14 cellular contexts compared by ENCODE assay signal in genomic region chr7:64884913-64885370, GRCh38. TPM values are rescaled to one million over a fixed set of nuclear protein-coding genes. Genes with fewer than 3 reads are reported as not detected.
DNase-seq lines count a peak whose midpoint lies in the region; ATAC-seq, FAIRE-seq and TF ChIP-seq lines count a peak whose summit lies in the region.
"Had no signal": no experiment of that assay in that cellular context is flagged by ENCODE, and none has a peak within 500 bp of the region (broad histone marks: within the 10 kb centered on the region; RNA-seq: fewer than 3 reads in every experiment).

No MANE protein-coding gene starts in this region.

- CTCF ChIA-PET in activated CD8-positive, alpha-beta T cell treated with anti-CD3 and anti-CD28 coated beads for 36 hours (lab: Charles Lee): no interaction called here

- peaks cover 22% of the 10 kb centered on the region for H3K4me1 Mint-ChIP-seq in activated CD8-positive, alpha-beta T cell treated with anti-CD3 and anti-CD28 coated beads for 36 hours (ENCODE audit: low read depth)

- TF ChIP-seq CTCF in D721Med (IDR thresholded peaks at IDR 0.05; ENCODE audit: insufficient read depth, missing control alignments) (no peak), esophagus muscularis mucosa (IDR thresholded peaks at IDR 0.05) (no peak), breast epithelium (IDR thresholded peaks at IDR 0.05) (no peak)
- TF ChIP-seq CTCF in activated CD8-positive, alpha-beta T cell treated with anti-CD3 and anti-CD28 coated beads for 36 hours (IDR thresholded peaks at IDR 0.05): no peak

- POLR2A ChIA-PET in activated CD8-positive, alpha-beta T cell treated with anti-CD3 and anti-CD28 coated beads for 36 hours (lab: Charles Lee): no interaction called here

- H3K27me3 ChIP-seq in esophagus muscularis mucosa (no peaks in the 10 kb centered on the region), breast epithelium (no peaks in the 10 kb centered on the region)

- H3K27ac ChIP-seq in esophagus muscularis mucosa (replicated peaks in 1 of 4) (no peak overlapping the region), breast epithelium (no peak overlapping the region)
- H3K27ac ChIP-seq: Peyer's patch had no signal

- H3K4me3 Mint-ChIP-seq in activated CD8-positive, alpha-beta T cell treated with anti-CD3 and anti-CD28 coated beads for 36 hours: no peak overlapping the region

- FAIRE-seq in D721Med (lab: Jason Lieb, UNC): no peak

- DNase-seq in D341Med (ENCODE audit: low spot score): peak; percentile 11
- DNase-seq in D721Med (ENCODE audit: insufficient read length, low spot score): peak; percentile 1
- DNase-seq in esophagus muscularis mucosa (ENCODE audit: extremely low spot score): peak; percentile 10
- DNase-seq in posterior vena cava (ENCODE audit: low spot score): peak; percentile 81
- DNase-seq in breast epithelium (ENCODE audit: low spot score in 2 of 2): no peak
- DNase-seq in activated CD8-positive, alpha-beta T cell treated with anti-CD3 and anti-CD28 coated beads for 36 hours: no peak
- no peak for DNase-seq in inferior parietal cortex (ENCODE audit: extremely low spot score)
- DNase-seq: COR-L47, EL, NCI-H1092 treated with DMSO at 0.1 percent for 48 hours, NCI-H2227 treated with DMSO at 0.1 percent for 48 hours, NCI-H524 had no signal

- H3K4me3 ChIP-seq in esophagus muscularis mucosa (no peak overlapping the region), breast epithelium (no peak overlapping the region)
- H3K4me3 ChIP-seq: Peyer's patch had no signal

- H3K9me3 Mint-ChIP-seq in activated CD8-positive, alpha-beta T cell treated with anti-CD3 and anti-CD28 coated beads for 36 hours: no peaks in the 10 kb centered on the region

- H3K36me3 ChIP-seq in esophagus muscularis mucosa (no peaks in the 10 kb centered on the region), breast epithelium (no peaks in the 10 kb centered on the region)
- H3K36me3 ChIP-seq: Peyer's patch had no signal

- H3K27me3 Mint-ChIP-seq in activated CD8-positive, alpha-beta T cell treated with anti-CD3 and anti-CD28 coated beads for 36 hours: peaks cover 55% of the 10 kb centered on the region

- H3K36me3 Mint-ChIP-seq in activated CD8-positive, alpha-beta T cell treated with anti-CD3 and anti-CD28 coated beads for 36 hours (ENCODE audit: low read depth): no peaks in the 10 kb centered on the region

- intact Hi-C loops in esophagus muscularis mucosa (cut with DNase I): loop anchor here (10.0 kb wide), 1 partner anchor 220 kb away; the partner anchor contains the start of gene ZNF107
- intact Hi-C loops in posterior vena cava (cut with DNase I): no loop called here
- intact Hi-C loops in breast epithelium (cut with DNase I; ENCODE audit: low total_unique reads): loop anchor here (2.0 kb wide), 1 partner anchor 36 kb away; no protein-coding TSS in a partner anchor
- intact Hi-C loops in activated CD8-positive, alpha-beta T cell treated with anti-CD3 and anti-CD28 coated beads for 36 hours (cut with micrococcal nuclease): no loop called here

- WGBS in esophagus muscularis mucosa: 94% methylated on average over 2 of the region's 19 CpGs

- H3K27ac Mint-ChIP-seq in activated CD8-positive, alpha-beta T cell treated with anti-CD3 and anti-CD28 coated beads for 36 hours: no peak overlapping the region

- TF ChIP-seq POLR2A in esophagus muscularis mucosa (IDR thresholded peaks at IDR 0.05; ENCODE audit: low read depth) (no peak), breast epithelium (IDR thresholded peaks at IDR 0.05) (no peak)

- TF ChIP-seq EP300 in esophagus muscularis mucosa (IDR thresholded peaks at IDR 0.05): no peak

- no peak for ATAC-seq in activated CD8-positive, alpha-beta T cell treated with anti-CD3 and anti-CD28 coated beads for 36 hours
- ATAC-seq: Right ventricle myocardium inferior had no signal

- H3K4me1 ChIP-seq in esophagus muscularis mucosa (peaks cover 19 to 51% (median 42%) of the 10 kb centered on the region in 4 donors), breast epithelium (no peaks in the 10 kb centered on the region)

- H3K9me3 ChIP-seq in esophagus muscularis mucosa (no peaks in the 10 kb centered on the region), breast epithelium (no peaks in the 10 kb centered on the region)
- H3K9me3 ChIP-seq: Peyer's patch had no signal

RNA-seq across cellular contexts. Expression of gene ZNF273, which starts 18.1 kb away (rescaled TPM):
- total RNA-seq in esophagus muscularis mucosa: 1 to 10 TPM; 2.7 to 8.3 (median 3.4) TPM
- 1 to 10 TPM; 4.5 to 8.0 TPM for total RNA-seq in posterior vena cava
- 10 to 100 TPM in 2 of 3 donors, 1 to 10 TPM in 1; 6.9 to 21.7 (median 18.0) TPM for total RNA-seq in breast epithelium
- 10 to 100 TPM; 11.3 to 11.9 TPM for total RNA-seq in activated CD8-positive, alpha-beta T cell treated with anti-CD3 and anti-CD28 coated beads for 36 hours

Comparison
In these comparisons a context has a peak if more than half of its experiments do, and no peak if none do; other contexts are left out.
1. DNase-seq: peak in D341Med (single experiment), D721Med (single experiment), esophagus muscularis mucosa (single experiment) and posterior vena cava (single experiment); none in breast epithelium (0 of 2), activated CD8-positive, alpha-beta T cell treated with anti-CD3 and anti-CD28 coated beads for 36 hours (single experiment) and inferior parietal cortex (single experiment).
2. intact Hi-C loops: an anchor here in esophagus muscularis mucosa (10.0 kb wide) and breast epithelium (2.0 kb wide); none called in posterior vena cava and activated CD8-positive, alpha-beta T cell treated with anti-CD3 and anti-CD28 coated beads for 36 hours.